ENCODE assay signal across 8 cellular contexts in genomic region chr17:39096435-39097158, GRCh38. TPM values are rescaled to one million over a fixed set of nuclear protein-coding genes. Genes with fewer than 3 reads are reported as not detected.
DNase-seq lines count a peak whose midpoint lies in the region; ATAC-seq and TF ChIP-seq lines count a peak whose summit lies in the region.

No MANE protein-coding gene starts in this region.

- H3K27me3 ChIP-seq in Loucy (ENCODE audit: insufficient read depth, low read length, poor library complexity, severe bottlenecking) = no peaks in the 10 kb centered on the region
- H3K27me3 ChIP-seq in WERI-Rb-1 (ENCODE audit: insufficient read depth, low read depth, severe bottlenecking) = no peaks in the 10 kb centered on the region
- no peaks in the 10 kb centered on the region for H3K27me3 ChIP-seq in smooth muscle cell (ENCODE audit: low read depth)

- no peaks in the 10 kb centered on the region for H3K79me2 ChIP-seq in Loucy (ENCODE audit: insufficient read depth, low read length)
- H3K79me2 ChIP-seq in smooth muscle cell (ENCODE audit: low read depth) = no peaks in the 10 kb centered on the region

- no peak overlapping the region for H2AFZ ChIP-seq in Loucy (ENCODE audit: low read length)
- H2AFZ ChIP-seq in smooth muscle cell (ENCODE audit: low read depth) = no peak overlapping the region

- H3K9ac ChIP-seq in Loucy (ENCODE audit: low read depth, low read length, poor library complexity, severe bottlenecking) = peak overlapping the region; percentile 71
- H3K9ac ChIP-seq in smooth muscle cell (ENCODE audit: low read depth) = no peak overlapping the region

- H4K20me1 ChIP-seq in Loucy (ENCODE audit: insufficient read depth, low read length, poor library complexity, severe bottlenecking) (no peaks in the 10 kb centered on the region), smooth muscle cell (ENCODE audit: low read depth) (no peaks in the 10 kb centered on the region)

- 48% methylated on average over 11 of the region's 11 CpGs for WGBS in smooth muscle cell (ENCODE audit: low lambda C conversion rate)

- H3K9me2 ChIP-seq in Loucy (replicated peaks; ENCODE audit: low read depth, low read length) = no peaks in the 10 kb centered on the region

- no peak for ATAC-seq in esophagus mucosa

- H3K36me3 ChIP-seq in Loucy (ENCODE audit: insufficient read depth, low read length) (no peaks in the 10 kb centered on the region), WERI-Rb-1 (no peaks in the 10 kb centered on the region), smooth muscle cell (ENCODE audit: low read depth) (no peaks in the 10 kb centered on the region)

- no peaks in the 10 kb centered on the region for H3K27me3 Mint-ChIP-seq in chondrocyte (ENCODE audit: low read depth)

- H3K4me2 ChIP-seq in Loucy (ENCODE audit: low read depth, low read length, poor library complexity, severe bottlenecking) (peak overlapping the region; percentile 83), smooth muscle cell (peak overlapping the region; percentile 25)

- no peak overlapping the region for H3K27ac Mint-ChIP-seq in chondrocyte (ENCODE audit: unreplicated experiment)

- TF ChIP-seq CTCF in Loucy (conservative IDR thresholded peaks at IDR 0.05; ENCODE audit: low read length) (no peak), WERI-Rb-1 (IDR thresholded peaks at IDR 0.05; ENCODE audit: low read depth, low read length) (no peak), smooth muscle cell (IDR thresholded peaks at IDR 0.05; ENCODE audit: borderline replicate concordance, insufficient read depth, poor library complexity, severe bottlenecking) (no peak), GM10248 (IDR thresholded peaks at IDR 0.05; ENCODE audit: control extremely low read depth, extremely low read depth, low read depth, missing control alignments) (no peak), chondrocyte (IDR thresholded peaks at IDR 0.05) (no peak)

- no peak overlapping the region for H3K4me3 Mint-ChIP-seq in chondrocyte (ENCODE audit: unreplicated experiment)

- peaks cover 17% of the 10 kb centered on the region for H3F3A ChIP-seq in Loucy (ENCODE audit: low read depth)
- H3F3A ChIP-seq in smooth muscle cell (ENCODE audit: low read depth) = no peaks in the 10 kb centered on the region

- no peaks in the 10 kb centered on the region for H3K9me3 ChIP-seq in Loucy (ENCODE audit: insufficient read depth, low read depth, low read length)
- H3K9me3 ChIP-seq in WERI-Rb-1 (ENCODE audit: severe bottlenecking) = no peaks in the 10 kb centered on the region
- no peaks in the 10 kb centered on the region for H3K9me3 ChIP-seq in smooth muscle cell (replicated peaks; ENCODE audit: low read depth)

- CTCF ChIA-PET in GM10248 (lab: Yijun Ruan, JAX) = no interaction called here

- no peaks in the 10 kb centered on the region for H3K9me3 Mint-ChIP-seq in chondrocyte (ENCODE audit: low read depth)

- POLR2A ChIA-PET in GM10248 (lab: Yijun Ruan, JAX) = no interaction called here

- H3K36me3 Mint-ChIP-seq in chondrocyte (ENCODE audit: low read depth) = no peaks in the 10 kb centered on the region

- peak overlapping the region; percentile 87 for H3K27ac ChIP-seq in WERI-Rb-1
- H3K27ac ChIP-seq in smooth muscle cell (ENCODE audit: low read depth) = no peak overlapping the region

- peaks cover 44% of the 10 kb centered on the region for H3K4me1 Mint-ChIP-seq in chondrocyte (ENCODE audit: low read depth)

- H3K4me3 ChIP-seq in Loucy (ENCODE audit: low read length, poor library complexity, severe bottlenecking) = peak overlapping the region; percentile 67
- H3K4me3 ChIP-seq in WERI-Rb-1 (ENCODE audit: low read depth, low read length) = peak overlapping the region; percentile 31
- H3K4me3 ChIP-seq in smooth muscle cell = no peak overlapping the region

- DNase-seq in WERI-Rb-1 (peak; percentile 75), foreskin melanocyte (peak; percentile 45), smooth muscle cell (lab: John Stamatoyannopoulos, UW; ENCODE audit: unreplicated experiment) (no peak), GM10248 (ENCODE audit: extremely low spot score) (no peak), NCI-H2196 treated with DMSO at 0.1 percent for 48 hours (lab: John Stamatoyannopoulos, UW; ENCODE audit: unreplicated experiment) (no peak), chondrocyte (ENCODE audit: low spot score) (no peak)

- H3K4me1 ChIP-seq in Loucy (ENCODE audit: insufficient read depth, low read length, poor library complexity, severe bottlenecking) = peaks cover 52% of the 10 kb centered on the region
- H3K4me1 ChIP-seq in smooth muscle cell (ENCODE audit: low read depth) = peaks cover 8% of the 10 kb centered on the region

RNA-seq across cellular contexts. Expression of gene PLXDC1, which starts 54.8 kb away (rescaled TPM):
- 11.3 and 17.4 TPM in 2 replicates for total RNA-seq in smooth muscle cell
- polyA plus RNA-seq in smooth muscle cell = 16.0 and 18.5 TPM in 2 replicates
- 11.1 to 40.5 TPM (median 37.4 TPM) in 3 replicates for total RNA-seq in chondrocyte
- 3.1 TPM for total RNA-seq in esophagus mucosa

Comparison
In these comparisons a context has a peak if more than half of its experiments do, and no peak if none do; other contexts are left out.
1. DNase-seq: peak in WERI-Rb-1 (single experiment) and foreskin melanocyte (single experiment); none in smooth muscle cell (single experiment), GM10248 (single experiment), NCI-H2196 treated with DMSO at 0.1 percent for 48 hours (single experiment) and chondrocyte (single experiment).